Comparison of ENCODE assay signal across 10 cellular contexts in the genomic region with DNA sequence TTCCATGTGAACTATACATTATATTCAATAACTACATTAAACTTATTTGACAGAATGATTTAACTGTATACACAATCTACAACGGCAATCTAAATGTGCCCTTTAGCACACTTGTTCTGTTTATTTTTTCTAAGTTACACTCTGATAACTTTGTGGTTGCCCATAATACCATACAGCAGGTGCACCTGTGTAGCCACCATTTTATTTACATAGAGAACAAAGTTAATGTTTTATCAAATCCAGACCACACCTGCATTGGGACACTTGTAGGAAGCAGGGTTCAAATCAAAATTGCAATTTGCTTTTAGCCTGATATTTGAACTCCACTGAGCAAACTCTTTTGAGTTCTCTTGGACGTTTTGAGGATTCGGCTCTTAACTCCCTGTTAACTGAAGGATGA.
DNase-seq lines count a peak whose midpoint lies in the region; ATAC-seq and TF ChIP-seq lines count a peak whose summit lies in the region.
"Had no signal": no experiment of that assay in that cellular context is flagged by ENCODE, and none has a peak within 500 bp of the region (broad histone marks: within the 10 kb centered on the region; RNA-seq: fewer than 3 reads in every experiment).

No MANE protein-coding gene starts in this region.

- H3K27ac Mint-ChIP-seq in stimulated activated effector memory CD8-positive, alpha-beta T cell treated with anti-CD3 and anti-CD28 coated beads, Interleukin-12 subunit alpha, Interleukin-12 subunit beta, amount 100 ng/mL, for 72 hours: no peak overlapping the region
- H3K27ac Mint-ChIP-seq in mesothelial cell of epicardium: no peak overlapping the region
- H3K27ac Mint-ChIP-seq: activated CD4-positive, alpha-beta T cell treated with anti-CD3 and anti-CD28 coated beads, Interleukin-2, amount 10 ng/mL, durations not matched to agents 24 days and 14 days had no signal

- no peak for TF ChIP-seq CTCF in mesothelial cell of epicardium (IDR thresholded peaks at IDR 0.05; ENCODE audit: unreplicated experiment)

- POLR2A ChIA-PET in HEK293T (lab: Yijun Ruan, JAX): no interaction called here

- no peaks in the 10 kb centered on the region for H3K36me3 Mint-ChIP-seq in activated T-cell treated with anti-CD3 and anti-CD28 coated beads, Interleukin-2, amount 50 U/mL, for 4 hours (ENCODE audit: insufficient read depth)
- H3K36me3 Mint-ChIP-seq in stimulated activated effector memory CD8-positive, alpha-beta T cell treated with anti-CD3 and anti-CD28 coated beads, Interleukin-12 subunit alpha, Interleukin-12 subunit beta, amount 100 ng/mL, for 72 hours: no peaks in the 10 kb centered on the region
- H3K36me3 Mint-ChIP-seq in mesothelial cell of epicardium: no peaks in the 10 kb centered on the region

- peaks cover 12% of the 10 kb centered on the region for H3K4me1 Mint-ChIP-seq in activated T-cell treated with anti-CD3 and anti-CD28 coated beads, Interleukin-2, amount 50 U/mL, for 4 hours (ENCODE audit: low read depth)
- no peaks in the 10 kb centered on the region for H3K4me1 Mint-ChIP-seq in stimulated activated effector memory CD8-positive, alpha-beta T cell treated with anti-CD3 and anti-CD28 coated beads, Interleukin-12 subunit alpha, Interleukin-12 subunit beta, amount 100 ng/mL, for 72 hours
- H3K4me1 Mint-ChIP-seq in mesothelial cell of epicardium: peaks cover 20% of the 10 kb centered on the region
- H3K4me1 Mint-ChIP-seq: activated CD4-positive, alpha-beta T cell treated with anti-CD3 and anti-CD28 coated beads, Interleukin-2, amount 10 ng/mL, durations not matched to agents 24 days and 14 days had no signal

- no peak overlapping the region for H3K4me3 Mint-ChIP-seq in activated T-cell treated with anti-CD3 and anti-CD28 coated beads, Interleukin-2, amount 50 U/mL, for 4 hours
- H3K4me3 Mint-ChIP-seq in stimulated activated effector memory CD8-positive, alpha-beta T cell treated with anti-CD3 and anti-CD28 coated beads, Interleukin-12 subunit alpha, Interleukin-12 subunit beta, amount 100 ng/mL, for 72 hours: no peak overlapping the region
- H3K4me3 Mint-ChIP-seq in mesothelial cell of epicardium: no peak overlapping the region
- H3K4me3 Mint-ChIP-seq: activated CD4-positive, alpha-beta T cell treated with anti-CD3 and anti-CD28 coated beads, Interleukin-2, amount 10 ng/mL, durations not matched to agents 24 days and 14 days had no signal

- ATAC-seq in GM19328 (IDR thresholded peaks at IDR 0.05; ENCODE audit: unreplicated experiment) (peak; percentile 58), HG02884 (IDR thresholded peaks at IDR 0.05; ENCODE audit: unreplicated experiment) (peak; percentile 47)
- no peak for ATAC-seq in activated T-cell treated with anti-CD3 and anti-CD28 coated beads, Interleukin-2, amount 50 U/mL, for 4 hours
- ATAC-seq in stimulated activated effector memory CD8-positive, alpha-beta T cell treated with anti-CD3 and anti-CD28 coated beads, Interleukin-12 subunit alpha, Interleukin-12 subunit beta, amount 100 ng/mL, for 72 hours: no peak
- ATAC-seq: Panc1 had no signal

- CTCF ChIA-PET in HEK293T (lab: Yijun Ruan, JAX): no interaction called here

- H3K9me3 Mint-ChIP-seq in activated T-cell treated with anti-CD3 and anti-CD28 coated beads, Interleukin-2, amount 50 U/mL, for 4 hours: no peaks in the 10 kb centered on the region
- H3K9me3 Mint-ChIP-seq in stimulated activated effector memory CD8-positive, alpha-beta T cell treated with anti-CD3 and anti-CD28 coated beads, Interleukin-12 subunit alpha, Interleukin-12 subunit beta, amount 100 ng/mL, for 72 hours: no peaks in the 10 kb centered on the region
- H3K9me3 Mint-ChIP-seq in mesothelial cell of epicardium: peaks cover 4% of the 10 kb centered on the region
- H3K9me3 Mint-ChIP-seq: activated CD4-positive, alpha-beta T cell treated with anti-CD3 and anti-CD28 coated beads, Interleukin-2, amount 10 ng/mL, durations not matched to agents 24 days and 14 days had no signal

- H3K27me3 Mint-ChIP-seq in activated T-cell treated with anti-CD3 and anti-CD28 coated beads, Interleukin-2, amount 50 U/mL, for 4 hours (ENCODE audit: low read depth): no peaks in the 10 kb centered on the region
- H3K27me3 Mint-ChIP-seq in mesothelial cell of epicardium (ENCODE audit: low read depth): peaks cover 1% of the 10 kb centered on the region
- H3K27me3 Mint-ChIP-seq: activated CD4-positive, alpha-beta T cell treated with anti-CD3 and anti-CD28 coated beads, Interleukin-2, amount 10 ng/mL, durations not matched to agents 24 days and 14 days had no signal

- DNase-seq in NAMALWA (ENCODE audit: low spot score) (peak; percentile 85), renal cortical epithelial cell (ENCODE audit: low read depth) (peak; percentile 18), HEK293T (ENCODE audit: extremely low spot score) (no peak), mesothelial cell of epicardium (ENCODE audit: low spot score in 2 of 2, unreplicated experiment in 2 of 2) (no peak)
- DNase-seq in activated T-cell treated with anti-CD3 and anti-CD28 coated beads, Interleukin-2, amount 50 U/mL, for 4 hours: no peak
- DNase-seq in stimulated activated effector memory CD8-positive, alpha-beta T cell treated with anti-CD3 and anti-CD28 coated beads, Interleukin-12 subunit alpha, Interleukin-12 subunit beta, amount 100 ng/mL, for 72 hours (ENCODE audit: low spot score in 2 of 2): no peak
- DNase-seq: activated CD4-positive, alpha-beta T cell treated with anti-CD3 and anti-CD28 coated beads, Interleukin-2, amount 10 ng/mL, durations not matched to agents 24 days and 14 days had no signal

TF ChIP-seq in HEK293T, 16 proteins besides CTCF, POLR2A, EP300 and RAD21:
- TF ChIP-seq FOXM1 (IDR thresholded peaks at IDR 0.05; ENCODE audit: borderline replicate concordance) (no peak), ARNT (IDR thresholded peaks at IDR 0.05) (no peak), ELF4 (IDR thresholded peaks at IDR 0.05) (no peak), SUZ12 (IDR thresholded peaks at IDR 0.05) (no peak), LEF1 (IDR thresholded peaks at IDR 0.05; ENCODE audit: borderline replicate concordance) (no peak), FOXA1 (IDR thresholded peaks at IDR 0.05) (no peak), L3MBTL2 (conservative IDR thresholded peaks at IDR 0.05) (no peak), HDGF (IDR thresholded peaks at IDR 0.05; ENCODE audit: borderline replicate concordance) (no peak), TARDBP (IDR thresholded peaks at IDR 0.05) (no peak), ZNF384 (IDR thresholded peaks at IDR 0.05) (no peak), FOXK2 (IDR thresholded peaks at IDR 0.05) (no peak), SP1 (IDR thresholded peaks at IDR 0.05) (no peak), BHLHE40 (IDR thresholded peaks at IDR 0.05; ENCODE audit: borderline replicate concordance) (no peak), CTBP1 (IDR thresholded peaks at IDR 0.05; ENCODE audit: borderline replicate concordance) (no peak), NFRKB (IDR thresholded peaks at IDR 0.05) (no peak), PKNOX1 (IDR thresholded peaks at IDR 0.05) (no peak)

Comparison
In these comparisons a context has a peak if more than half of its experiments do, and no peak if none do; other contexts are left out.
1. ATAC-seq: peak in GM19328 (single experiment) and HG02884 (single experiment); none in activated T-cell treated with anti-CD3 and anti-CD28 coated beads, Interleukin-2, amount 50 U/mL, for 4 hours (0 of 2) and stimulated activated effector memory CD8-positive, alpha-beta T cell treated with anti-CD3 and anti-CD28 coated beads, Interleukin-12 subunit alpha, Interleukin-12 subunit beta, amount 100 ng/mL, for 72 hours (single experiment).
2. DNase-seq: peak in NAMALWA (single experiment) and renal cortical epithelial cell (single experiment); none in HEK293T (single experiment), activated T-cell treated with anti-CD3 and anti-CD28 coated beads, Interleukin-2, amount 50 U/mL, for 4 hours (single experiment), stimulated activated effector memory CD8-positive, alpha-beta T cell treated with anti-CD3 and anti-CD28 coated beads, Interleukin-12 subunit alpha, Interleukin-12 subunit beta, amount 100 ng/mL, for 72 hours (0 of 2) and mesothelial cell of epicardium (0 of 2).